ENCODE assay signal across 25 cellular contexts in the genomic region with DNA sequence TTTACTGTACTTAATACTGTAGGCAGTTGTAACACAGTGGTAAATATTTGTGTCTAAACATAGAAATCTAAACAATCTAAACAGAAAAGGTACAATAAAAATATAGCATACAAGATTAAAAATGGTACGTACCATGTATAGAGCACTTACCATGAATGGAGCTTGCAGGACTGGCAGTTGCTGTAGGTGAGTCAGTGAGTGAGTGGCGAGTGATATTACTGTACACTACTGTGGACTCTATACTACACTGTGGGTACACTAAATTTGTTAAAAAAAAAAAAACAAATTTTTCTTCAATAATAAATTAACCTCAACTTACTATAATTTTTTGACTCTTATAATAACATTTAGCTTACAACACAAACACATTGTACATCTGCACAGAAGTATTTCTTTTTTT. TPM values are rescaled to one million over a fixed set of nuclear protein-coding genes. Genes with fewer than 3 reads are reported as not detected.
"Had no signal": no experiment of that assay in that cellular context is flagged by ENCODE, and none has a peak within 500 bp of the region (broad histone marks: within the 10 kb centered on the region; RNA-seq: fewer than 3 reads in every experiment).

No MANE protein-coding gene starts in this region.

- H3K9me3 ChIP-seq: colonic mucosa, heart left ventricle, neutrophil, spleen had no signal

- H3K4me1 Mint-ChIP-seq: endodermal cell, naive B cell had no signal

- H3K27ac ChIP-seq: colonic mucosa, heart left ventricle, neutrophil, spleen had no signal

- H3K4me3 Mint-ChIP-seq: endodermal cell; naive B cell; stimulated activated naive B cell treated with anti-CD40 and anti-IgM and Interleukin-4, amounts not matched to agents 10 μg/mL and 1 μg/mL and 100 μg/mL, for 72 hours had no signal

- H3K4me1 ChIP-seq: colonic mucosa, heart left ventricle, spleen had no signal

- H3K9me3 Mint-ChIP-seq: endodermal cell; naive B cell; stimulated activated naive B cell treated with anti-CD40 and anti-IgM and Interleukin-4, amounts not matched to agents 10 μg/mL and 1 μg/mL and 100 μg/mL, for 72 hours had no signal

- H3K4me3 ChIP-seq: colonic mucosa, heart left ventricle, spleen had no signal

- H3K27me3 ChIP-seq: colonic mucosa, heart left ventricle, neutrophil, spleen had no signal

- ATAC-seq: heart left ventricle; left colon; sciatic nerve; stimulated activated naive B cell treated with anti-CD40 and anti-IgM and Interleukin-4, amounts not matched to agents 10 μg/mL and 1 μg/mL and 100 μg/mL, for 72 hours had no signal

- H3K27me3 Mint-ChIP-seq: naive B cell; stimulated activated naive B cell treated with anti-CD40 and anti-IgM and Interleukin-4, amounts not matched to agents 10 μg/mL and 1 μg/mL and 100 μg/mL, for 72 hours had no signal

- H3K27ac Mint-ChIP-seq: endodermal cell had no signal

- DNase-seq: colonic mucosa; dermis blood vessel endothelial cell; endodermal cell; foreskin melanocyte; heart left ventricle; hippocampal formation; left colon; mesendoderm; naive B cell; spleen; stimulated activated CD4-positive, alpha-beta T cell treated with anti-CD3 and anti-CD28 coated beads, Interleukin-15, amount 100 ng/mL, for 24 hours; stimulated activated CD4-positive, alpha-beta T cell treated with anti-CD3 and anti-CD28 coated beads, Interleukin-1b, Interleukin-23, amount 100 ng/mL, for 48 hours; stimulated activated CD4-positive, alpha-beta T cell treated with anti-CD3 and anti-CD28 coated beads, Interleukin-4, amount 100 ng/mL, for 24 hours; stimulated activated naive B cell treated with anti-CD40 and anti-IgM and Interleukin-4, amounts not matched to agents 10 μg/mL and 1 μg/mL and 100 μg/mL, for 72 hours; trophoblast cell had no signal

RNA-seq across cellular contexts. Expression of a gene that starts 39.5 kb away (rescaled TPM):
- total RNA-seq: colonic mucosa, dermis blood vessel endothelial cell, endodermal cell, endothelial cell of umbilical vein, heart left ventricle, kidney epithelial cell, left colon, lung microvascular endothelial cell, sciatic nerve, skeletal muscle tissue, spleen, urinary bladder had no signal
- polyA plus RNA-seq: endothelial cell of umbilical vein, esophagus, heart left ventricle, liver, neural cell, spleen, urinary bladder had no signal
